ENCODE assay signal across 8 cellular contexts in the genomic region with DNA sequence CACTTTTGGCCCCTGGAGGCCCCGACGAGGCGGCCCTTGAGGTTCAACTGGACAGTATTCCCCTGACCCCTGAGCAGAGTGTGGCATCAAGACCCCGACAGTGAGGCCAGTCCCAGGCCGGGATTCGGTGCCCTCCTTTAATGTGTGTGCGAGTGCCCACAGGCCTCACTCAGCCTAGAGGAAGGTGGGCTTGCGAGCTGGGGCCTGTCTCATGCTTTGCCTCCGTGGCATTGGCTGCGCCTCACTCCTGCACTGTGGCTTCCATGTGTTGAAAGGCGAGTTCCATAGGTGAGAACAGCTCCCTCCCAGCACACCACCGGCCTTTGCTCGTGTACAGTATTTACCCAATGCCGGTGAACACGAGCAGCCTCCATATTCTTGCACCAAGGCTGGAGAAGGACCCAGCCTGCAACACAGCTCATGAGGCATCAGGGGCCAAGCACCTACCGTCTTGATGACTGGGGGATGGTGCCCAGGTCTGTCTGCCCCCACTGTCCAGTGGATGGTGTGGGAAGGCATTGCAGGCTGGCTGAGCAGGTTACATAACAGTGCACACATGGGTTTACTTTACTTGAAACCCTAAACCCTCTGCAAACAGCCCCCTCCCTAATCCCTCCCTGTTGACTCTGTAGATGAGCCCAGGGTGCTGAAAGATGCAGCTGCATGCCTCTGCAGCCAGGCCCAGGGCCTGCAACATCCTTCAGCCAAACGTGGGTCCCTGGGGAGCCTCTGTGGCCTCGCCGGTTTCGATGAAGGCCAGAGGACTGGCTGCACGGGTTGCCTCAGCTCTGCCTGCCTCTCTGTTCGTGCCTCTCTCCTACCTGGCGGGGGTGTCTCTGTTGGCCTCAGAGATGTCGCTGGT.
A peak's percentile ranks its signal among the peaks of the same experiment; 100 is the strongest.
DNase-seq lines count a peak whose midpoint lies in the region; ATAC-seq and TF ChIP-seq lines count a peak whose summit lies in the region.

No MANE protein-coding gene starts in this region.

- CTCF ChIA-PET in activated CD4-positive, alpha-beta memory T cell treated with anti-CD3 and anti-CD28 coated beads for 36 hours (lab: Charles Lee), result no interaction called here

- intact Hi-C loops in activated CD4-positive, alpha-beta memory T cell treated with anti-CD3 and anti-CD28 coated beads for 36 hours (cut with micrococcal nuclease), result no loop called here

- H3K4me1 Mint-ChIP-seq in activated CD4-positive, alpha-beta memory T cell treated with anti-CD3 and anti-CD28 coated beads for 36 hours (ENCODE audit: low read depth), result no peaks in the 10 kb centered on the region
- peaks cover 32% of the 10 kb centered on the region for H3K4me1 Mint-ChIP-seq in nephron

- no peaks in the 10 kb centered on the region for H3K36me3 Mint-ChIP-seq in activated CD4-positive, alpha-beta memory T cell treated with anti-CD3 and anti-CD28 coated beads for 36 hours
- H3K36me3 Mint-ChIP-seq in nephron (ENCODE audit: low read depth), result no peaks in the 10 kb centered on the region

- no peak overlapping the region for H3K27ac Mint-ChIP-seq in activated CD4-positive, alpha-beta memory T cell treated with anti-CD3 and anti-CD28 coated beads for 36 hours
- peak overlapping the region in 2 of 3 experiments; percentile 56 to 60 for H3K27ac Mint-ChIP-seq in nephron

- H3K27me3 Mint-ChIP-seq in activated CD4-positive, alpha-beta memory T cell treated with anti-CD3 and anti-CD28 coated beads for 36 hours, result peaks cover 11% of the 10 kb centered on the region
- H3K27me3 Mint-ChIP-seq in nephron (ENCODE audit: low read depth), result peaks cover 16% of the 10 kb centered on the region

- H3K4me3 Mint-ChIP-seq in activated CD4-positive, alpha-beta memory T cell treated with anti-CD3 and anti-CD28 coated beads for 36 hours, result no peak overlapping the region
- H3K4me3 Mint-ChIP-seq in nephron, result no peak overlapping the region

- ATAC-seq in GM21576 (IDR thresholded peaks at IDR 0.05; ENCODE audit: unreplicated experiment) (peak; percentile 54), GM21390 (IDR thresholded peaks at IDR 0.05; ENCODE audit: unreplicated experiment) (no peak), GM19395 (IDR thresholded peaks at IDR 0.05; ENCODE audit: unreplicated experiment) (no peak)

- TF ChIP-seq CTCF in nephron (IDR thresholded peaks at IDR 0.05; ENCODE audit: unreplicated experiment in 3 of 3), result no peak

- peak; percentile 82 for DNase-seq in DMS53 (lab: John Stamatoyannopoulos, UW)
- DNase-seq in activated CD4-positive, alpha-beta memory T cell treated with anti-CD3 and anti-CD28 coated beads for 36 hours, result peak; percentile 7
- no peak for DNase-seq in iPS-NIHi11 (ENCODE audit: low spot score)
- no peak for DNase-seq in stimulated activated CD4-positive, alpha-beta T cell treated with anti-CD3 and anti-CD28 coated beads, Interleukin-1b, Interleukin-23, amount 100 ng/mL, for 48 hours

- H3K9me3 Mint-ChIP-seq in activated CD4-positive, alpha-beta memory T cell treated with anti-CD3 and anti-CD28 coated beads for 36 hours, result no peaks in the 10 kb centered on the region
- H3K9me3 Mint-ChIP-seq in nephron, result peaks cover 6% of the 10 kb centered on the region

- POLR2A ChIA-PET in activated CD4-positive, alpha-beta memory T cell treated with anti-CD3 and anti-CD28 coated beads for 36 hours (lab: Charles Lee), result no interaction called here

Comparison
In these comparisons a context has a peak if more than half of its experiments do, and no peak if none do; other contexts are left out.
1. DNase-seq: peak in DMS53 (single experiment) and activated CD4-positive, alpha-beta memory T cell treated with anti-CD3 and anti-CD28 coated beads for 36 hours (single experiment); none in iPS-NIHi11 (single experiment) and stimulated activated CD4-positive, alpha-beta T cell treated with anti-CD3 and anti-CD28 coated beads, Interleukin-1b, Interleukin-23, amount 100 ng/mL, for 48 hours (single experiment).